Comparison of ENCODE assay signal across 20 cellular contexts in the genomic region with DNA sequence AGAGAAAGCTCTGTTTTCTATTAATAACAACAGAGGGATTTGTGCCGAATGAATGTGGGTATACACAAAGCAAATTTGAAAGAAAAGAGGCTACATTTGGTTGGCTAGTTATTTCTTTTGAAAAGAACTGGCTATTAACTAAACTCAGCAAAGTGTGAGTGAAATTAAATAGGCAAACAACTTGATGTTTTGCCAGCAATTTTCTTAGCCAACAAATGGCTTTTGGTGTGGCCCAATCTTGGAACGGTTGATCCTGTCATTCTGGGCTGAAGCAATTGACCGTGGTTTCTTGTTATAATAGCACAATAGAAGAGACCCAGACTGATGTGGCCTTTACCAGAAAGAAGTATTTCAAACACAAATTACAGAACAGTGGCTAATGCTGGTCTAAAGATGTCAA.
DNase-seq lines count a peak whose midpoint lies in the region; ATAC-seq and TF ChIP-seq lines count a peak whose summit lies in the region.
"Had no signal": no experiment of that assay in that cellular context is flagged by ENCODE, and none has a peak within 500 bp of the region (broad histone marks: within the 10 kb centered on the region; RNA-seq: fewer than 3 reads in every experiment).

No MANE protein-coding gene starts in this region.

- no peak overlapping the region for H3K14ac ChIP-seq in H9 (ENCODE audit: insufficient read depth, low read length)

- H2BK120ac ChIP-seq in H9 (ENCODE audit: low read depth, low read length, poor library complexity, severe bottlenecking): no peak overlapping the region

- no peak overlapping the region for H2AFZ ChIP-seq in H9 (ENCODE audit: low read length)
- peak overlapping the region; percentile 25 for H2AFZ ChIP-seq in smooth muscle cell (ENCODE audit: low read depth)
- H2AFZ ChIP-seq in PC-3 (ENCODE audit: low read length): no peak overlapping the region

- H3F3A ChIP-seq in smooth muscle cell (ENCODE audit: low read depth) (no peaks in the 10 kb centered on the region), PC-3 (ENCODE audit: low read length, unreplicated experiment) (no peaks in the 10 kb centered on the region)

- H3K36me3 ChIP-seq in smooth muscle cell (ENCODE audit: low read depth) (no peaks in the 10 kb centered on the region), PC-3 (ENCODE audit: low read depth, low read length) (no peaks in the 10 kb centered on the region), esophagus muscularis mucosa (no peaks in the 10 kb centered on the region)
- H3K36me3 ChIP-seq: BLaER1 treated with 17β-estradiol and CSF1 and Interleukin-3, amounts not matched to agents 10 nM and 100 nM; HAP-1 had no signal

- H3K9me3 ChIP-seq in H9 (ENCODE audit: control insufficient read depth, low read depth, low read length): no peaks in the 10 kb centered on the region
- H3K9me3 ChIP-seq in smooth muscle cell (replicated peaks; ENCODE audit: low read depth): no peaks in the 10 kb centered on the region
- H3K9me3 ChIP-seq in PC-3 (ENCODE audit: low read length): no peaks in the 10 kb centered on the region
- H3K9me3 ChIP-seq in esophagus muscularis mucosa: no peaks in the 10 kb centered on the region
- H3K9me3 ChIP-seq: BLaER1 treated with 17β-estradiol and CSF1 and Interleukin-3, amounts not matched to agents 10 nM and 100 nM; HAP-1 had no signal

- no peak overlapping the region for H2BK5ac ChIP-seq in H9 (ENCODE audit: insufficient read length, low read length)

- no peak for TF ChIP-seq CTCF in H9 (conservative IDR thresholded peaks at IDR 0.05)
- TF ChIP-seq CTCF in brain (conservative IDR thresholded peaks at IDR 0.05): no peak
- TF ChIP-seq CTCF in smooth muscle cell (IDR thresholded peaks at IDR 0.05; ENCODE audit: borderline replicate concordance, insufficient read depth, poor library complexity, severe bottlenecking): no peak
- TF ChIP-seq CTCF in PC-3 (conservative IDR thresholded peaks at IDR 0.05; ENCODE audit: low read depth, low read length): no peak
- TF ChIP-seq CTCF in esophagus muscularis mucosa (IDR thresholded peaks at IDR 0.05): no peak

- BruUV-seq in PC-3 (replicated peaks; lab: Mats Ljungman, UMichigan): no TSS peak

- H2BK12ac ChIP-seq in H9 (ENCODE audit: insufficient read length, low read depth, low read length): no peak overlapping the region

- no peak overlapping the region for H3K56ac ChIP-seq in H9 (ENCODE audit: insufficient read length, low read depth, low read length)

- H3K4me2 ChIP-seq in H9 (ENCODE audit: insufficient read depth, insufficient read length, low read length) (no peak overlapping the region), smooth muscle cell (no peak overlapping the region), PC-3 (ENCODE audit: low read length) (no peak overlapping the region)
- H3K4me2 ChIP-seq: BLaER1 treated with 17β-estradiol and CSF1 and Interleukin-3, amounts not matched to agents 10 nM and 100 nM had no signal

- H3K23me2 ChIP-seq in H9 (ENCODE audit: insufficient read length, low read depth, low read length, poor library complexity, severe bottlenecking): no peaks in the 10 kb centered on the region

- no peak overlapping the region for H4K5ac ChIP-seq in H9 (ENCODE audit: insufficient read length, low read depth, low read length)

- TF ChIP-seq EP300 in esophagus muscularis mucosa (IDR thresholded peaks at IDR 0.05): no peak

- no peak overlapping the region for H2BK20ac ChIP-seq in H9 (ENCODE audit: low read depth, low read length, poor library complexity, severe bottlenecking)

- H2AK5ac ChIP-seq in H9 (ENCODE audit: insufficient read length, low read length): no peak overlapping the region

- POLR2A ChIA-PET in PC-3 (lab: Charles Lee; ENCODE audit: unreplicated experiment): no interaction called here

- H3K23ac ChIP-seq in H9 (ENCODE audit: insufficient read length, low read depth, low read length): no peak overlapping the region

- no peak for TF ChIP-seq POLR2A in esophagus muscularis mucosa (IDR thresholded peaks at IDR 0.05; ENCODE audit: low read depth)

- H3K18ac ChIP-seq in H9 (ENCODE audit: insufficient read length, low read depth, low read length): no peak overlapping the region

- no peaks in the 10 kb centered on the region for H3K9me2 ChIP-seq in PC-3 (replicated peaks; ENCODE audit: low read length)

- H3T11ph ChIP-seq in H9 (ENCODE audit: low read length): no peak overlapping the region

- H3K4ac ChIP-seq in H9 (ENCODE audit: low read depth, low read length): no peak overlapping the region

- H3K79me2 ChIP-seq in H9 (ENCODE audit: insufficient read depth, low read length) (no peaks in the 10 kb centered on the region), smooth muscle cell (ENCODE audit: low read depth) (no peaks in the 10 kb centered on the region), PC-3 (ENCODE audit: low read length) (no peaks in the 10 kb centered on the region)

- no peaks in the 10 kb centered on the region for H4K20me1 ChIP-seq in H9 (ENCODE audit: control insufficient read depth, insufficient read depth, insufficient read length)
- H4K20me1 ChIP-seq in smooth muscle cell (ENCODE audit: low read depth): no peaks in the 10 kb centered on the region
- H4K20me1 ChIP-seq in PC-3 (ENCODE audit: low read length): no peaks in the 10 kb centered on the region
- H4K20me1 ChIP-seq: BLaER1 treated with 17β-estradiol and CSF1 and Interleukin-3, amounts not matched to agents 10 nM and 100 nM had no signal

- no peak overlapping the region for H3K4me3 ChIP-seq in smooth muscle cell
- H3K4me3 ChIP-seq in PC-3 (ENCODE audit: low read length): no peak overlapping the region
- no peak overlapping the region for H3K4me3 ChIP-seq in esophagus muscularis mucosa
- H3K4me3 ChIP-seq: BLaER1 treated with 17β-estradiol and CSF1 and Interleukin-3, amounts not matched to agents 10 nM and 100 nM; HAP-1; K562 had no signal

- H3K9me3 Mint-ChIP-seq in H9 (no peaks in the 10 kb centered on the region), brain (peaks cover 0 to 3% (median 0%) of the 10 kb centered on the region in 5 experiments)
- H3K9me3 Mint-ChIP-seq: CD8-positive, alpha-beta T cell had no signal

- no peak overlapping the region for H2BK15ac ChIP-seq in H9 (ENCODE audit: low read depth, low read length)

- H3K4me1 Mint-ChIP-seq in H9: peaks cover 28 to 29% of the 10 kb centered on the region in 2 experiments
- H3K4me1 Mint-ChIP-seq in brain: peaks cover 29% of the 10 kb centered on the region

- H3K4me3 Mint-ChIP-seq in H9 (no peak overlapping the region), brain (no peak overlapping the region)
- H3K4me3 Mint-ChIP-seq: CD8-positive, alpha-beta T cell had no signal

- H3K9ac ChIP-seq in H9 (ENCODE audit: extremely low read depth, insufficient read length, low read length) (no peak overlapping the region), smooth muscle cell (ENCODE audit: low read depth) (no peak overlapping the region), PC-3 (ENCODE audit: low read length) (no peak overlapping the region)
- H3K9ac ChIP-seq: BLaER1 treated with 17β-estradiol and CSF1 and Interleukin-3, amounts not matched to agents 10 nM and 100 nM had no signal

- H3K27ac Mint-ChIP-seq in H9 (peak overlapping the region in 2 of 3 experiments; percentile 78 to 91; a peak in 3 of 7 replicates), brain (peak overlapping the region in 3 of 5 experiments; percentile 69 to 83 (median 83))
- H3K27ac Mint-ChIP-seq: CD8-positive, alpha-beta T cell had no signal

- H3K27ac ChIP-seq in H9 (ENCODE audit: insufficient read length, low read depth, low read length): no peak overlapping the region
- no peak overlapping the region for H3K27ac ChIP-seq in smooth muscle cell (ENCODE audit: low read depth)
- H3K27ac ChIP-seq in PC-3 (ENCODE audit: low read length): no peak overlapping the region
- H3K27ac ChIP-seq in esophagus muscularis mucosa (replicated peaks in 1 of 4): no peak overlapping the region
- H3K27ac ChIP-seq: BLaER1 treated with 17β-estradiol and CSF1 and Interleukin-3, amounts not matched to agents 10 nM and 100 nM had no signal

- H3K4me1 ChIP-seq in H9 (ENCODE audit: insufficient read depth, low read length) (0 out of 2 replicates have a peak, but pooled peaks cover 3% of the 10 kb centered on the region), smooth muscle cell (ENCODE audit: low read depth) (peaks cover 10% of the 10 kb centered on the region), PC-3 (ENCODE audit: insufficient read depth, low read length) (no peaks in the 10 kb centered on the region), esophagus muscularis mucosa (peaks cover 0 to 8% (median 0%) of the 10 kb centered on the region in 4 donors)
- H3K4me1 ChIP-seq: HAP-1 had no signal

- no CpG with 5 or more reads among the region's 3 CpGs for WGBS in H9 (ENCODE audit: extremely low coverage, insufficient read length, low lambda C conversion rate)
- WGBS in smooth muscle cell (ENCODE audit: low lambda C conversion rate): 72% methylated on average over 3 of the region's 3 CpGs
- WGBS in esophagus muscularis mucosa: 50% methylated on average over 3 of the region's 3 CpGs

- no peak overlapping the region for H4K8ac ChIP-seq in H9 (replicated peaks; ENCODE audit: insufficient read length, low read depth, low read length)

- no peak overlapping the region for H4K91ac ChIP-seq in H9 (ENCODE audit: insufficient read length, low read depth, low read length)

- intact Hi-C loops in PC-3 (cut with micrococcal nuclease): loop anchor here (5.0 to 10.0 kb wide), 2 partner anchors 233 to 286 kb away; no protein-coding TSS in a partner anchor
- intact Hi-C loops in esophagus muscularis mucosa (cut with DNase I): no loop called here

- H3K27me3 Mint-ChIP-seq in H9 (ENCODE audit: low read depth) (no peaks in the 10 kb centered on the region), brain (peaks cover 38% of the 10 kb centered on the region)

- no peaks in the 10 kb centered on the region for H3K79me1 ChIP-seq in H9 (ENCODE audit: insufficient read depth, low read depth, low read length, poor library complexity, severe bottlenecking)

- no peak for DNase-seq in H9
- DNase-seq in midbrain (lab: John Stamatoyannopoulos, UW): peak; percentile 58
- no peak for DNase-seq in smooth muscle cell (lab: John Stamatoyannopoulos, UW; ENCODE audit: unreplicated experiment)
- DNase-seq in PC-3: no peak
- DNase-seq in esophagus muscularis mucosa (ENCODE audit: extremely low spot score): no peak
- DNase-seq: CD8-positive, alpha-beta T cell; DMS53; EL; NCI-H1105 treated with DMSO at 0.1 percent for 48 hours; NCI-H187 treated with DMSO at 0.1 percent for 48 hours; NCI-H526; NK-92 treated with Interleukin-12 subunit alpha and Interleukin-12 subunit beta, amount 100 ng/mL, for 24 hours; SW 1271 had no signal

- H3K27me3 ChIP-seq in H9 (ENCODE audit: insufficient read depth, low read length): no peaks in the 10 kb centered on the region
- H3K27me3 ChIP-seq in smooth muscle cell (ENCODE audit: low read depth): no peaks in the 10 kb centered on the region
- peaks cover 80% of the 10 kb centered on the region for H3K27me3 ChIP-seq in PC-3 (ENCODE audit: low read length)
- no peaks in the 10 kb centered on the region for H3K27me3 ChIP-seq in esophagus muscularis mucosa
- H3K27me3 ChIP-seq: BLaER1 treated with 17β-estradiol and CSF1 and Interleukin-3, amounts not matched to agents 10 nM and 100 nM had no signal

- no peaks in the 10 kb centered on the region for H3K36me3 Mint-ChIP-seq in H9 (ENCODE audit: insufficient read depth in 1 of 3, low read depth in 3 of 3)
- H3K36me3 Mint-ChIP-seq in brain: no peaks in the 10 kb centered on the region
- H3K36me3 Mint-ChIP-seq: CD8-positive, alpha-beta T cell had no signal

- CTCF ChIA-PET in PC-3 (lab: Charles Lee): no interaction called here

- ATAC-seq in PC-3 (no peak), GM18511 (IDR thresholded peaks at IDR 0.05; ENCODE audit: unreplicated experiment) (no peak), HG02678 (IDR thresholded peaks at IDR 0.05; ENCODE audit: unreplicated experiment) (no peak)
- ATAC-seq: CD8-positive, alpha-beta T cell; K562; Right ventricle myocardium inferior had no signal
